Comparison of ENCODE assay signal across 18 cellular contexts in the genomic region with DNA sequence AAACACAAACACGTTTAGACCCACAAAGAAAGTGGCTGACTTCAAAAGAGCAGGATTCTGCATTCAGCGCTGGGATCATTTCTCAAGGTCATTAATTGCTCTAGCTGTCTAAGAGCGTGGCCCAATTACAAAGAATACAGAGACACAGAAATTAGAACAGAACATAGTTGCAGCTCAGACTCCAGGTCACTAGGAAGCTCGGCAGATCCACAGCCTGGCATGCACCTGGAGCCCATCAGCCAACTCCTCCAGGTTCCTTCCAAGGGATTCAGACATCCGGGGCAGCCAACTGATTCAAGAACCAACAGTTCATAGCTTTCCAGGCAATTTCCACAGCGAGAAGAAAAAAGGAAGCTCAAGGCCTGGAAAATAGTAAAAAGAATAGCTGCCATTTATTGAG.
A peak's percentile ranks its signal among the peaks of the same experiment; 100 is the strongest.
DNase-seq lines count a peak whose midpoint lies in the region; ATAC-seq and TF ChIP-seq lines count a peak whose summit lies in the region.
"Had no signal": no experiment of that assay in that cellular context is flagged by ENCODE, and none has a peak within 500 bp of the region (broad histone marks: within the 10 kb centered on the region; RNA-seq: fewer than 3 reads in every experiment).

No MANE protein-coding gene starts in this region.

- CTCF ChIA-PET in IMR-90 (lab: Yijun Ruan, JAX): interaction anchor here (0.6 kb wide), 1 partner anchor 53 kb away, joined by 6 read pairs; no protein-coding TSS in a partner anchor

- TF ChIP-seq CTCF in IMR-90 (conservative IDR thresholded peaks at IDR 0.05; ENCODE audit: low read depth, low read length): no peak

- H3K23ac ChIP-seq in IMR-90 (ENCODE audit: low read depth, low read length) (no peak overlapping the region), mesenchymal stem cell (ENCODE audit: low read length in 2 of 2) (no peak overlapping the region), trophoblast cell (ENCODE audit: low read length) (no peak overlapping the region)

- no peaks in the 10 kb centered on the region for H3K9me3 ChIP-seq in BLaER1 treated with 17β-estradiol and CSF1 and Interleukin-3, amounts not matched to agents 10 nM and 100 nM (replicated peaks in 1 of 11)
- H3K9me3 ChIP-seq in IMR-90 (ENCODE audit: control insufficient read depth, insufficient read depth, low read length): no peaks in the 10 kb centered on the region
- no peaks in the 10 kb centered on the region for H3K9me3 ChIP-seq in mesenchymal stem cell (ENCODE audit: control insufficient read depth, low read length)
- no peaks in the 10 kb centered on the region for H3K9me3 ChIP-seq in trophoblast cell (ENCODE audit: insufficient read depth, low read depth, low read length)
- H3K9me3 ChIP-seq: SK-N-SH had no signal

- H3K79me1 ChIP-seq in IMR-90 (ENCODE audit: low read depth in 1 of 2, low read length in 2 of 2): no peaks in the 10 kb centered on the region
- no peaks in the 10 kb centered on the region for H3K79me1 ChIP-seq in mesenchymal stem cell (replicated peaks; ENCODE audit: low read length, poor library complexity, severe bottlenecking)
- peaks cover 43% of the 10 kb centered on the region for H3K79me1 ChIP-seq in trophoblast cell (ENCODE audit: low read length)

- H4K8ac ChIP-seq in IMR-90 (ENCODE audit: low read depth in 2 of 2, low read length in 2 of 2) (no peak overlapping the region), mesenchymal stem cell (ENCODE audit: low read length) (no peak overlapping the region), trophoblast cell (ENCODE audit: low read depth, low read length) (no peak overlapping the region)

- H3K79me2 ChIP-seq in trophoblast cell (ENCODE audit: control insufficient read depth, insufficient read depth, low read length, poor library complexity): peaks cover 4% of the 10 kb centered on the region

- no peak for TF ChIP-seq POLR2A in IMR-90 (IDR thresholded peaks at IDR 0.05; ENCODE audit: low read depth, low read length)

- peak overlapping the region; percentile 6 to 98 (median 95); a peak in 20 of 22 replicates for H3K4me2 ChIP-seq in BLaER1 treated with 17β-estradiol and CSF1 and Interleukin-3, amounts not matched to agents 10 nM and 100 nM
- H3K4me2 ChIP-seq in IMR-90 (ENCODE audit: low read depth, low read length) (no peak overlapping the region), mesenchymal stem cell (ENCODE audit: low read length, poor library complexity, severe bottlenecking) (no peak overlapping the region), trophoblast cell (ENCODE audit: low read length) (no peak overlapping the region)
- H3K4me2 ChIP-seq: SK-N-SH had no signal

- no peak for ATAC-seq in IMR-90 (ENCODE audit: low read depth)
- ATAC-seq: HepG2 had no signal

- peak overlapping the region; percentile 38 for H2AK9ac ChIP-seq in IMR-90 (replicated peaks; ENCODE audit: low read depth, low read length, poor library complexity)

- H3K18ac ChIP-seq in IMR-90 (ENCODE audit: low read depth, low read length): no peak overlapping the region
- H3K18ac ChIP-seq in mesenchymal stem cell (ENCODE audit: low read depth in 1 of 2, low read length in 2 of 2): no peak overlapping the region
- no peak overlapping the region for H3K18ac ChIP-seq in trophoblast cell (ENCODE audit: low read length)

- dilution Hi-C loops in IMR-90 (cut with HindIII; ENCODE audit: low sequenced_read_pairs, unreplicated experiment): no loop called here

- peaks cover 0 to 18% (median 0%) of the 10 kb centered on the region in 11 experiments; a peak in 6 of 22 replicates for H3K27me3 ChIP-seq in BLaER1 treated with 17β-estradiol and CSF1 and Interleukin-3, amounts not matched to agents 10 nM and 100 nM
- H3K27me3 ChIP-seq in IMR-90 (ENCODE audit: control insufficient read depth, insufficient read depth, low read length) (no peaks in the 10 kb centered on the region), mesenchymal stem cell (ENCODE audit: control insufficient read depth in 1 of 2, insufficient read depth in 1 of 2, low read length in 2 of 2) (peaks cover 0 to 8% of the 10 kb centered on the region in 2 experiments), trophoblast cell (ENCODE audit: insufficient read depth, low read length) (no peaks in the 10 kb centered on the region)

- H2BK20ac ChIP-seq in IMR-90 (ENCODE audit: low read depth, low read length): no peak overlapping the region

- H3K9me1 ChIP-seq in IMR-90 (ENCODE audit: insufficient read depth, low read length): peaks cover 4% of the 10 kb centered on the region; the same call in 1 of the 2 replicates

- H4K5ac ChIP-seq in IMR-90 (ENCODE audit: low read depth, low read length): no peak overlapping the region

- no peaks in the 10 kb centered on the region for H3K36me3 ChIP-seq in BLaER1 treated with 17β-estradiol and CSF1 and Interleukin-3, amounts not matched to agents 10 nM and 100 nM
- no peaks in the 10 kb centered on the region for H3K36me3 ChIP-seq in IMR-90 (ENCODE audit: control insufficient read depth, insufficient read depth, low read length)
- no peaks in the 10 kb centered on the region for H3K36me3 ChIP-seq in mesenchymal stem cell (ENCODE audit: control insufficient read depth in 1 of 2, insufficient read depth in 2 of 2, low read depth in 1 of 2, low read length in 2 of 2)
- no peaks in the 10 kb centered on the region for H3K36me3 ChIP-seq in trophoblast cell (ENCODE audit: control insufficient read depth in 1 of 2, insufficient read depth in 2 of 2, low read length in 2 of 2)

- H4K12ac ChIP-seq in trophoblast cell (ENCODE audit: low read depth, low read length): no peak overlapping the region

- H2BK15ac ChIP-seq in IMR-90 (ENCODE audit: low read depth, low read length) (no peak overlapping the region), mesenchymal stem cell (ENCODE audit: low read depth, poor library complexity, severe bottlenecking) (peak overlapping the region; percentile 12)

- peaks cover 95 to 100% (median 97%) of the 10 kb centered on the region in 10 experiments for H3K4me1 ChIP-seq in BLaER1 treated with 17β-estradiol and CSF1 and Interleukin-3, amounts not matched to agents 10 nM and 100 nM
- H3K4me1 ChIP-seq in IMR-90 (ENCODE audit: control insufficient read depth, insufficient read depth, low read length): peaks cover 4% of the 10 kb centered on the region; the same call in 1 of the 2 replicates
- peaks cover 15% of the 10 kb centered on the region for H3K4me1 ChIP-seq in mesenchymal stem cell (ENCODE audit: control insufficient read depth, insufficient read depth, low read depth, low read length)
- H3K4me1 ChIP-seq in trophoblast cell (ENCODE audit: control insufficient read depth in 1 of 2, insufficient read depth in 2 of 2, low read length in 2 of 2): peaks cover 35 to 44% of the 10 kb centered on the region in 2 experiments

- no CpG with 5 or more reads among the region's 6 CpGs for WGBS in IMR-90 (ENCODE audit: extremely low coverage in 2 of 2, insufficient read length in 1 of 2), 2 experiments
- 84% methylated on average over 4 of the region's 6 CpGs for WGBS in mesenchymal stem cell
- no CpG with 5 or more reads among the region's 6 CpGs for WGBS in trophoblast cell (ENCODE audit: extremely low coverage, insufficient coverage, insufficient read length)

- H3K27ac ChIP-seq in BLaER1 treated with 17β-estradiol and CSF1 and Interleukin-3, amounts not matched to agents 10 nM and 100 nM: peak overlapping the region in 3 of 11 experiments; percentile 29 to 82 (median 80); a peak in 5 of 22 replicates
- H3K27ac ChIP-seq in IMR-90 (ENCODE audit: insufficient read depth, low read length) (no peak overlapping the region), mesenchymal stem cell (ENCODE audit: low read length, poor library complexity, severe bottlenecking) (no peak overlapping the region), trophoblast cell (ENCODE audit: low read depth, low read length) (no peak overlapping the region)
- H3K27ac ChIP-seq: C4-2B had no signal

- intact Hi-C loops in IMR-90 (cut with micrococcal nuclease): no loop called here

- H3K14ac ChIP-seq in IMR-90 (replicated peaks; ENCODE audit: low read depth, low read length) (no peak overlapping the region), mesenchymal stem cell (ENCODE audit: low read length in 2 of 2) (no peak overlapping the region), trophoblast cell (ENCODE audit: low read length) (no peak overlapping the region)

- no peak overlapping the region for H3K56ac ChIP-seq in IMR-90 (ENCODE audit: extremely low read depth, insufficient read depth, low read length)

- in situ Hi-C loops in IMR-90 (cut with MboI; ENCODE audit: low sequenced_read_pairs): no loop called here

- H4K91ac ChIP-seq in IMR-90 (ENCODE audit: insufficient read depth, low read depth, low read length): no peak overlapping the region
- H4K91ac ChIP-seq in mesenchymal stem cell (ENCODE audit: low read length): no peak overlapping the region
- no peak overlapping the region for H4K91ac ChIP-seq in trophoblast cell (ENCODE audit: low read depth, low read length)

- peaks cover 0 to 3% (median 0%) of the 10 kb centered on the region in 11 experiments; a peak in 1 of 22 replicates for H4K20me1 ChIP-seq in BLaER1 treated with 17β-estradiol and CSF1 and Interleukin-3, amounts not matched to agents 10 nM and 100 nM
- no peaks in the 10 kb centered on the region for H4K20me1 ChIP-seq in IMR-90 (ENCODE audit: insufficient read depth, low read length)

- H2BK12ac ChIP-seq in mesenchymal stem cell (ENCODE audit: low read length in 2 of 2) (no peak overlapping the region), trophoblast cell (ENCODE audit: low read length) (no peak overlapping the region)

- TF ChIP-seq RAD21 in IMR-90 (IDR thresholded peaks at IDR 0.05; ENCODE audit: low read length): no peak

- H2BK5ac ChIP-seq in IMR-90 (ENCODE audit: low read depth, low read length, poor library complexity, severe bottlenecking) (no peak overlapping the region), mesenchymal stem cell (ENCODE audit: low read depth, low read length, poor library complexity, severe bottlenecking) (no peak overlapping the region), trophoblast cell (ENCODE audit: low read depth, low read length, poor library complexity) (no peak overlapping the region)

- no peak overlapping the region; a peak in 1 of 22 replicates for H3K9ac ChIP-seq in BLaER1 treated with 17β-estradiol and CSF1 and Interleukin-3, amounts not matched to agents 10 nM and 100 nM
- H3K9ac ChIP-seq in IMR-90 (ENCODE audit: low read depth, low read length) (no peak overlapping the region), mesenchymal stem cell (ENCODE audit: low read length) (no peak overlapping the region), trophoblast cell (ENCODE audit: low read length) (no peak overlapping the region)
- H3K9ac ChIP-seq: SK-N-SH had no signal

- DNase-seq in IMR-90 (no peak), mesenchymal stem cell (no peak), trophoblast cell (no peak), DMS153 treated with DMSO at 0.1 percent for 48 hours (lab: John Stamatoyannopoulos, UW; ENCODE audit: unreplicated experiment) (no peak), COLO668 (lab: John Stamatoyannopoulos, UW; ENCODE audit: unreplicated experiment) (no peak), NCI-H1694 (lab: John Stamatoyannopoulos, UW) (no peak), HT-29 (ENCODE audit: low spot score) (no peak)
- DNase-seq: GF-D8, KG1, NCI-H1105 treated with DMSO at 0.1 percent for 48 hours, NCI-H1694 treated with DMSO at 0.1 percent for 48 hours, NCI-H510A, NCI-H774, SHP77 treated with DMSO at 0.1 percent for 48 hours, SK-N-SH had no signal

- H3K4me3 ChIP-seq in BLaER1 treated with 17β-estradiol and CSF1 and Interleukin-3, amounts not matched to agents 10 nM and 100 nM: no peak overlapping the region
- H3K4me3 ChIP-seq in IMR-90 (ENCODE audit: insufficient read depth, low read depth, low read length) (no peak overlapping the region), mesenchymal stem cell (ENCODE audit: insufficient read depth in 1 of 2, low read depth in 1 of 2, low read length in 2 of 2) (no peak overlapping the region), trophoblast cell (ENCODE audit: low read depth, low read length) (no peak overlapping the region)

- H2BK120ac ChIP-seq in IMR-90 (ENCODE audit: low read depth, low read length) (no peak overlapping the region), mesenchymal stem cell (ENCODE audit: low read depth, low read length) (no peak overlapping the region), trophoblast cell (ENCODE audit: insufficient read depth, low read length, poor library complexity) (peak overlapping the region; percentile 16)

- POLR2A ChIA-PET in IMR-90 (lab: Charles Lee; ENCODE audit: unreplicated experiment): no interaction called here

- H3K4ac ChIP-seq in IMR-90 (ENCODE audit: low read depth, low read length) (no peak overlapping the region), mesenchymal stem cell (ENCODE audit: low read depth in 1 of 2, low read length in 2 of 2) (no peak overlapping the region), trophoblast cell (ENCODE audit: low read depth, low read length) (no peak overlapping the region)

- H2AFZ ChIP-seq in IMR-90 (replicated peaks; ENCODE audit: low read length, poor library complexity) (no peak overlapping the region), mesenchymal stem cell (ENCODE audit: low read depth, low read length) (no peak overlapping the region), trophoblast cell (ENCODE audit: insufficient read depth, low read length, poor library complexity) (no peak overlapping the region)

- H2AK5ac ChIP-seq in IMR-90 (ENCODE audit: low read depth, low read length) (no peak overlapping the region), mesenchymal stem cell (ENCODE audit: low read length, severe bottlenecking) (no peak overlapping the region), trophoblast cell (ENCODE audit: low read length) (no peak overlapping the region)

- BruUV-seq in IMR-90 (replicated peaks; lab: Mats Ljungman, UMichigan): no TSS peak

Comparison
In these comparisons a context has a peak if more than half of its experiments do, and no peak if none do; other contexts are left out.
1. H3K4me2 ChIP-seq: peak in BLaER1 treated with 17β-estradiol and CSF1 and Interleukin-3, amounts not matched to agents 10 nM and 100 nM (11 of 11); none in IMR-90 (single experiment), mesenchymal stem cell (single experiment) and trophoblast cell (single experiment).